Comparison of ENCODE assay signal across 8 cellular contexts in genomic region chr6:137949686-137950390, GRCh38.
DNase-seq lines count a peak whose midpoint lies in the region; ATAC-seq lines count a peak whose summit lies in the region.

No MANE protein-coding gene starts in this region.

- no peak for DNase-seq in activated CD4-positive, alpha-beta T cell treated with anti-CD3 and anti-CD28 coated beads for 36 hours
- DNase-seq in activated CD4-positive, alpha-beta T cell treated with anti-CD3 and anti-CD28 coated beads, Interleukin-2, amount 50 U/mL, for 1 hour: no peak
- DNase-seq in NAMALWA (ENCODE audit: low spot score) (peak; percentile 55), SK-N-DZ (ENCODE audit: low spot score) (no peak), posterior cingulate gyrus (no peak)
- DNase-seq in natural killer cell treated with Interleukin-12 subunit alpha and Interleukin-12 subunit beta and Interleukin-15 and Interleukin-18, amount 100 ng/mL, for 72 hours (ENCODE audit: low spot score): no peak
- no peak for DNase-seq in stimulated activated CD4-positive, alpha-beta T cell treated with anti-CD3 and anti-CD28 coated beads, Interleukin-2, amount 100 ng/mL, for 48 hours

- peak overlapping the region; percentile 22 for H3K4me3 Mint-ChIP-seq in activated CD4-positive, alpha-beta T cell treated with anti-CD3 and anti-CD28 coated beads for 36 hours
- peak overlapping the region; percentile 57 for H3K4me3 Mint-ChIP-seq in natural killer cell treated with Interleukin-12 subunit alpha and Interleukin-12 subunit beta and Interleukin-15 and Interleukin-18, amount 100 ng/mL, for 72 hours

- intact Hi-C loops in activated CD4-positive, alpha-beta T cell treated with anti-CD3 and anti-CD28 coated beads for 36 hours (cut with DNase I, micrococcal nuclease): no loop called here
- intact Hi-C loops in posterior cingulate gyrus (cut with DNase I): no loop called here

- H3K4me1 Mint-ChIP-seq in activated CD4-positive, alpha-beta T cell treated with anti-CD3 and anti-CD28 coated beads for 36 hours: peaks cover 26% of the 10 kb centered on the region
- peaks cover 19 to 32% of the 10 kb centered on the region in 2 donors for H3K4me1 Mint-ChIP-seq in natural killer cell treated with Interleukin-12 subunit alpha and Interleukin-12 subunit beta and Interleukin-15 and Interleukin-18, amount 100 ng/mL, for 72 hours (ENCODE audit: low read depth in 2 of 2)

- POLR2A ChIA-PET in activated CD4-positive, alpha-beta T cell treated with anti-CD3 and anti-CD28 coated beads for 36 hours (lab: Charles Lee): interaction anchor here (0.9 to 1.5 kb wide), 4 partner anchors 22 to 80 kb away, joined by 3 to 7 read pairs (median 3); no protein-coding TSS in a partner anchor

- H3K27ac Mint-ChIP-seq in activated CD4-positive, alpha-beta T cell treated with anti-CD3 and anti-CD28 coated beads for 36 hours: peak overlapping the region; percentile 72
- peak overlapping the region; percentile 11 to 55 for H3K27ac Mint-ChIP-seq in natural killer cell treated with Interleukin-12 subunit alpha and Interleukin-12 subunit beta and Interleukin-15 and Interleukin-18, amount 100 ng/mL, for 72 hours

- CTCF ChIA-PET in activated CD4-positive, alpha-beta T cell treated with anti-CD3 and anti-CD28 coated beads for 36 hours (lab: Charles Lee): interaction anchor here (0.6 to 2.0 kb wide), 14 partner anchors 8 to 242 kb away, joined by 3 to 12 read pairs (median 4); partner anchors contain the start of gene TNFAIP3

- peak; percentile 67 for ATAC-seq in activated CD4-positive, alpha-beta T cell treated with anti-CD3 and anti-CD28 coated beads for 36 hours
- ATAC-seq in HG02571 (IDR thresholded peaks at IDR 0.05; ENCODE audit: unreplicated experiment): peak; percentile 68
- ATAC-seq in natural killer cell treated with Interleukin-12 subunit alpha and Interleukin-12 subunit beta and Interleukin-15 and Interleukin-18, amount 100 ng/mL, for 72 hours: no peak

- H3K36me3 Mint-ChIP-seq in activated CD4-positive, alpha-beta T cell treated with anti-CD3 and anti-CD28 coated beads for 36 hours (ENCODE audit: low read depth): no peaks in the 10 kb centered on the region
- no peaks in the 10 kb centered on the region for H3K36me3 Mint-ChIP-seq in natural killer cell treated with Interleukin-12 subunit alpha and Interleukin-12 subunit beta and Interleukin-15 and Interleukin-18, amount 100 ng/mL, for 72 hours

- no peaks in the 10 kb centered on the region for H3K9me3 Mint-ChIP-seq in activated CD4-positive, alpha-beta T cell treated with anti-CD3 and anti-CD28 coated beads for 36 hours (ENCODE audit: low read depth)
- H3K9me3 Mint-ChIP-seq in natural killer cell treated with Interleukin-12 subunit alpha and Interleukin-12 subunit beta and Interleukin-15 and Interleukin-18, amount 100 ng/mL, for 72 hours: no peaks in the 10 kb centered on the region

- H3K27me3 Mint-ChIP-seq in activated CD4-positive, alpha-beta T cell treated with anti-CD3 and anti-CD28 coated beads for 36 hours: no peaks in the 10 kb centered on the region
- H3K27me3 Mint-ChIP-seq in natural killer cell treated with Interleukin-12 subunit alpha and Interleukin-12 subunit beta and Interleukin-15 and Interleukin-18, amount 100 ng/mL, for 72 hours: no peaks in the 10 kb centered on the region

Comparison
In these comparisons a context has a peak if more than half of its experiments do, and no peak if none do; other contexts are left out.
1. ATAC-seq: peak in activated CD4-positive, alpha-beta T cell treated with anti-CD3 and anti-CD28 coated beads for 36 hours (single experiment) and HG02571 (single experiment); none in natural killer cell treated with Interleukin-12 subunit alpha and Interleukin-12 subunit beta and Interleukin-15 and Interleukin-18, amount 100 ng/mL, for 72 hours (0 of 2).